In the genomic region with DNA sequence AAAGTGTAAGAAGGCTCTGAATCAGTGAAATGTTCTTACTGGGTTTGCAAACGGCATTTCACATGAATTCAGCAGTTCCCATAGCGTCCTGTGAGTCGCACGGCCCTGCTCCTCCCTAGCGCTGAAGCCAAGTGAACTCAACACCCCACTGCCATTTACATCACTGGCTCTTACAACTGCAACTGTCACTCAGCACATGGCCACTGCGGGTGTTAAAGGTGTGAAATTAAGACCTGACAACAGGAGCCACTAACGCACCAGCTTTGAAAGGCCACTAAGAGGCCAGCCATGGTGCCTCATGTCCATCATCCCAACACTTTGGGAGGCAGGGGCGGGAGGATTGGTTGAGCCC, we compare ENCODE assay signal across 14 cellular contexts. TPM values are rescaled to one million over a fixed set of nuclear protein-coding genes. Genes with fewer than 3 reads are reported as not detected.
DNase-seq lines count a peak whose midpoint lies in the region; ATAC-seq, FAIRE-seq and TF ChIP-seq lines count a peak whose summit lies in the region.
"Had no signal": no experiment of that assay in that cellular context is flagged by ENCODE, and none has a peak within 500 bp of the region (broad histone marks: within the 10 kb centered on the region; RNA-seq: fewer than 3 reads in every experiment).

No MANE protein-coding gene starts in this region.

- H3K36me3 ChIP-seq in HCT116 (ENCODE audit: control insufficient read depth in 1 of 2, insufficient read depth in 2 of 2, low read length in 2 of 2) (no peaks in the 10 kb centered on the region), astrocyte (ENCODE audit: insufficient read depth, low read length) (no peaks in the 10 kb centered on the region), left lung (no peaks in the 10 kb centered on the region)
- H3K36me3 ChIP-seq: breast epithelium, upper lobe of left lung had no signal

- CTCF ChIA-PET in HCT116 (lab: Charles Lee) = no interaction called here

- RAD21 ChIA-PET in HCT116 (lab: Charles Lee; ENCODE audit: low non-redundant PET in 1 of 2, low total read pairs in 2 of 2, uncharacterized antibody in 2 of 2, unreplicated experiment in 2 of 2) = no interaction called here

- H4K20me1 ChIP-seq in HCT116 (ENCODE audit: insufficient read depth) = no peaks in the 10 kb centered on the region
- no peaks in the 10 kb centered on the region for H4K20me1 ChIP-seq in astrocyte (ENCODE audit: insufficient read depth, low read length)

- no peak for TF ChIP-seq POLR2A in HCT116 (IDR thresholded peaks at IDR 0.05; ENCODE audit: borderline replicate concordance, extremely low read depth, insufficient read depth, insufficient read length)

- ATAC-seq in HCT116 (peak; percentile 26; the same call in 1 of the 2 replicates), naive B cell (ENCODE audit: low read depth in 2 of 2) (no peak), HG03025 (IDR thresholded peaks at IDR 0.05; ENCODE audit: low FRiP score, unreplicated experiment) (no peak), left lung (no peak)

- BruUV-seq in HCT116 (replicated peaks; lab: Mats Ljungman, UMichigan) = no TSS peak

- peak overlapping the region; percentile 53 for H3K27ac Mint-ChIP-seq in astrocyte (ENCODE audit: unreplicated experiment)
- H3K27ac Mint-ChIP-seq in naive B cell = peak overlapping the region; percentile 34 to 88 (median 65)

- DNase-seq in SIG-M5 treated with dmso at 0.1 percent for 504 hours (lab: John Stamatoyannopoulos, UW; ENCODE audit: unreplicated experiment) = peak; percentile 15
- no peak for DNase-seq in SIG-M5 (lab: John Stamatoyannopoulos, UW)
- no peak for DNase-seq in HCT116 (ENCODE audit: low read depth, low spot score)
- DNase-seq in astrocyte (ENCODE audit: low read depth) = no peak
- DNase-seq in naive B cell = no peak
- no peak for DNase-seq in OCI-M1 (lab: John Stamatoyannopoulos, UW)
- no peak for DNase-seq in left lung
- DNase-seq: glutamatergic neuron, NCI-H446 had no signal

- H3K4me3 Mint-ChIP-seq in astrocyte (ENCODE audit: unreplicated experiment) (no peak overlapping the region), naive B cell (peak overlapping the region in 5 of 8 donors; percentile 5 to 67 (median 57))

- H3K9ac ChIP-seq in HCT116 (ENCODE audit: low read length) = no peak overlapping the region
- H3K9ac ChIP-seq in astrocyte (ENCODE audit: low read length) = no peak overlapping the region
- H3K9ac ChIP-seq: KMS-11 had no signal

- H3K4me1 ChIP-seq in HCT116 (ENCODE audit: control insufficient read depth in 1 of 2, insufficient read depth in 2 of 2, low read length in 2 of 2) (peaks cover 0 to 14% of the 10 kb centered on the region in 2 experiments; a peak in 2 of 4 replicates), astrocyte (ENCODE audit: insufficient read depth, low read length) (peaks cover 6% of the 10 kb centered on the region), left lung (peaks cover 11 to 14% of the 10 kb centered on the region in 2 donors)
- H3K4me1 ChIP-seq: breast epithelium had no signal

- H3K4me2 ChIP-seq in HCT116 (ENCODE audit: low read length) (no peak overlapping the region), astrocyte (ENCODE audit: low read length) (peak overlapping the region; percentile 0)
- H3K4me2 ChIP-seq: KMS-11 had no signal

- POLR2A ChIA-PET in HCT116 (lab: Charles Lee) = no interaction called here

- H3K4me3 ChIP-seq in HCT116 (replicated peaks in 1 of 2; ENCODE audit: low read depth in 1 of 2, low read length in 2 of 2) (no peak overlapping the region), astrocyte (ENCODE audit: insufficient read depth, low read depth, low read length) (no peak overlapping the region), left lung (no peak overlapping the region)
- H3K4me3 ChIP-seq: breast epithelium, upper lobe of left lung had no signal

- H3K79me2 ChIP-seq in HCT116 (ENCODE audit: insufficient read depth, low read length) (no peaks in the 10 kb centered on the region), astrocyte (ENCODE audit: insufficient read depth, low read length) (no peaks in the 10 kb centered on the region)

- H3K27me3 ChIP-seq in HCT116 (ENCODE audit: insufficient read depth, low read length) (peaks cover 9% of the 10 kb centered on the region; the same call in 1 of the 2 replicates), astrocyte (ENCODE audit: insufficient read depth, low read length) (no peaks in the 10 kb centered on the region), left lung (peaks cover 0 to 26% of the 10 kb centered on the region in 2 donors)
- H3K27me3 ChIP-seq: breast epithelium, upper lobe of left lung had no signal

- H3K9me3 ChIP-seq in HCT116 (ENCODE audit: control insufficient read depth in 1 of 2, insufficient read depth in 1 of 2, low read depth in 1 of 2, low read length in 2 of 2) (no peaks in the 10 kb centered on the region), astrocyte (ENCODE audit: insufficient read depth, low read depth, low read length) (no peaks in the 10 kb centered on the region), left lung (no peaks in the 10 kb centered on the region)
- H3K9me3 ChIP-seq: breast epithelium, upper lobe of left lung had no signal

- no peak overlapping the region for H3K27ac ChIP-seq in HCT116 (ENCODE audit: low read depth, low read length)
- H3K27ac ChIP-seq in astrocyte (ENCODE audit: low read depth, low read length) = no peak overlapping the region
- no peak overlapping the region for H3K27ac ChIP-seq in left lung
- H3K27ac ChIP-seq: KMS-11 had no signal

- TF ChIP-seq CTCF in HCT116 (IDR thresholded peaks at IDR 0.05 in 2 of 3, conservative IDR thresholded peaks at IDR 0.05 in 1 of 3; ENCODE audit: borderline replicate concordance in 1 of 3, insufficient read depth in 1 of 3, low read depth in 2 of 3, low read length in 2 of 3) (no peak), astrocyte (IDR thresholded peaks at IDR 0.05; ENCODE audit: insufficient read depth, low read depth, low read length) (no peak), left lung (IDR thresholded peaks at IDR 0.05) (no peak)

- intact Hi-C loops in HCT116 (cut with micrococcal nuclease) (no loop called here), left lung (cut with DNase I) (no loop called here)

- H3K9me2 ChIP-seq in HCT116 (ENCODE audit: insufficient read depth) = no peaks in the 10 kb centered on the region

- FAIRE-seq in astrocyte (lab: Jason Lieb, UNC) = no peak

- H3K9me3 Mint-ChIP-seq in astrocyte (ENCODE audit: unreplicated experiment) = peaks cover 8% of the 10 kb centered on the region
- H3K9me3 Mint-ChIP-seq in naive B cell = peaks cover 0 to 7% (median 0%) of the 10 kb centered on the region in 7 donors

- H3K4me1 Mint-ChIP-seq in astrocyte (ENCODE audit: low read depth, unreplicated experiment) = peaks cover 9% of the 10 kb centered on the region
- peaks cover 14 to 23% (median 17%) of the 10 kb centered on the region in 3 donors for H3K4me1 Mint-ChIP-seq in naive B cell

- no peak overlapping the region for H2AFZ ChIP-seq in HCT116 (ENCODE audit: low read depth, low read length, poor library complexity, severe bottlenecking)
- H2AFZ ChIP-seq in astrocyte (ENCODE audit: low read depth, low read length) = no peak overlapping the region

- H3K27me3 Mint-ChIP-seq in astrocyte (ENCODE audit: low read depth, unreplicated experiment) = peaks cover 45% of the 10 kb centered on the region
- peaks cover 26 to 57% (median 37%) of the 10 kb centered on the region in 3 donors for H3K27me3 Mint-ChIP-seq in naive B cell

- peaks cover 5% of the 10 kb centered on the region for H3K36me3 Mint-ChIP-seq in astrocyte (ENCODE audit: low read depth, unreplicated experiment)
- H3K36me3 Mint-ChIP-seq in naive B cell = no peaks in the 10 kb centered on the region

- no peak for TF ChIP-seq RAD21 in HCT116 (IDR thresholded peaks at IDR 0.05; ENCODE audit: low read depth)

TF ChIP-seq in HCT116, 20 proteins besides CTCF, POLR2A, EP300 and RAD21:
- no peak for TF ChIP-seq EZH2phosphoT487 (IDR thresholded peaks at IDR 0.05; ENCODE audit: borderline replicate concordance)
- TF ChIP-seq CBX3 (IDR thresholded peaks at IDR 0.05; ENCODE audit: low read depth) = no peak
- no peak for TF ChIP-seq EZH2 (IDR thresholded peaks at IDR 0.05)
- no peak for TF ChIP-seq SRF (IDR thresholded peaks at IDR 0.05; ENCODE audit: low read depth)
- no peak for TF ChIP-seq TCF7L2 (IDR thresholded peaks at IDR 0.05; ENCODE audit: borderline replicate concordance, extremely low read depth, insufficient read depth, insufficient read length)
- no peak for TF ChIP-seq JUND (IDR thresholded peaks at IDR 0.05)
- no peak for TF ChIP-seq SP1 (IDR thresholded peaks at IDR 0.05; ENCODE audit: low read depth)

RNA-seq across cellular contexts. Expression of a gene that starts 31.7 kb away (rescaled TPM):
- total RNA-seq in HCT116 (2021; ENCODE audit: unreplicated experiment) = not detected
- 0.02 TPM in 1 of 2 replicates, not detected in the other for polyA plus RNA-seq in HCT116 (2012)
- total RNA-seq in astrocyte = 2.0 and 2.2 TPM in 2 replicates
- 10 to 100 TPM in 1 of 6 donors, 1 to 10 TPM in 4, under 1 TPM in 1; 0.79 to 11.6 (median 2.0) TPM for polyA plus RNA-seq in naive B cell (ENCODE audit: low read depth in 6 of 6)
- 1 to 10 TPM; 7.2 to 9.8 TPM for total RNA-seq in left lung
- total RNA-seq: A172 had no signal
